In the genomic region with DNA sequence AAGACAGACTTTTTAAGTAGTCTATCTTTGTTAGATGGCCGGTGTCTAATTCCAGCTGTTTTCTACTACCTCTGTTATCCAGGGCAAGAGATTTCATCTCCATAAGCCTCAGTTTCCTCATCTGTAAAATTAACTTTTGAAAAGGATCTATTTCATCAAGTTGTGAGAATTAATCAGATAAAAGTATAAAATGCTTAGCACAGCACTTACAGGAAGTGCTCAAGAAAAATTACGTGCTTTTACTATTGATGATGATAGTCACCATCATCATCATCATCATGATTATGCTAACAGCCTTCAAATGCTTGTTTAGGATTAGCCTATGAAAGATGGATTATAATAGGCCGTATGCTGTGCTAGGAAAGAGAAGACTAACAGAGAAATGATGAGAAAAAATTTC, we compare ENCODE assay signal across 17 cellular contexts.
"Had no signal": no experiment of that assay in that cellular context is flagged by ENCODE, and none has a peak within 500 bp of the region (broad histone marks: within the 10 kb centered on the region; RNA-seq: fewer than 3 reads in every experiment).

No MANE protein-coding gene starts in this region.

- H3K27me3 ChIP-seq: dorsolateral prefrontal cortex, neural progenitor cell, sigmoid colon, spleen, transverse colon, upper lobe of right lung, uterus had no signal

- H3K27ac ChIP-seq: lower lobe of right lung, neural progenitor cell, parathyroid adenoma, sigmoid colon, spleen, thoracic aorta, transverse colon, upper lobe of right lung, uterus had no signal

- DNase-seq: dorsolateral prefrontal cortex; effector CD4-positive, alpha-beta T cell; hypothalamus; left ventricle myocardium superior; lower lobe of right lung; sigmoid colon; spleen; stimulated activated naive B cell treated with anti-CD40 and anti-IgM and Interleukin-4, amounts not matched to agents 10 μg/mL and 1 μg/mL and 100 μg/mL, for 72 hours; transverse colon; upper lobe of right lung; uterus had no signal

- ATAC-seq: left ventricle myocardium superior; lower lobe of right lung; stimulated activated naive B cell treated with anti-CD40 and anti-IgM and Interleukin-4, amounts not matched to agents 10 μg/mL and 1 μg/mL and 100 μg/mL, for 72 hours; upper lobe of right lung had no signal

- H3K9ac ChIP-seq: neural progenitor cell, parathyroid adenoma had no signal

- H3K79me2 ChIP-seq: parathyroid adenoma had no signal

- H3K4me1 ChIP-seq: parathyroid adenoma, sigmoid colon, transverse colon, upper lobe of right lung, uterus had no signal

- H3K9me3 ChIP-seq: lower lobe of right lung, sigmoid colon, spleen, thoracic aorta, transverse colon, upper lobe of right lung, uterus had no signal

- H3K9me3 Mint-ChIP-seq: neural progenitor cell; stimulated activated naive CD8-positive, alpha-beta T cell treated with anti-CD3 and anti-CD28 coated beads, Interleukin-15, Interleukin-2, amounts not matched to agents 100 ng/mL and 50 ng/mL, for 24 hours had no signal

- H2AFZ ChIP-seq: neural progenitor cell, parathyroid adenoma had no signal

- H3K27ac Mint-ChIP-seq: neural progenitor cell; progenitor cell of endocrine pancreas; stimulated activated naive B cell treated with anti-CD40 and anti-IgM and Interleukin-4, amounts not matched to agents 10 μg/mL and 1 μg/mL and 100 μg/mL, for 72 hours; stimulated activated naive CD8-positive, alpha-beta T cell treated with anti-CD3 and anti-CD28 coated beads, Interleukin-15, Interleukin-2, amounts not matched to agents 100 ng/mL and 50 ng/mL, for 24 hours had no signal

- H3K27me3 Mint-ChIP-seq: progenitor cell of endocrine pancreas; stimulated activated naive B cell treated with anti-CD40 and anti-IgM and Interleukin-4, amounts not matched to agents 10 μg/mL and 1 μg/mL and 100 μg/mL, for 72 hours; stimulated activated naive CD8-positive, alpha-beta T cell treated with anti-CD3 and anti-CD28 coated beads, Interleukin-15, Interleukin-2, amounts not matched to agents 100 ng/mL and 50 ng/mL, for 24 hours had no signal

- H3K4me3 Mint-ChIP-seq: nephron; neural progenitor cell; stimulated activated naive B cell treated with anti-CD40 and anti-IgM and Interleukin-4, amounts not matched to agents 10 μg/mL and 1 μg/mL and 100 μg/mL, for 72 hours; stimulated activated naive CD8-positive, alpha-beta T cell treated with anti-CD3 and anti-CD28 coated beads, Interleukin-15, Interleukin-2, amounts not matched to agents 100 ng/mL and 50 ng/mL, for 24 hours had no signal

- H3K36me3 Mint-ChIP-seq: neural progenitor cell had no signal
